1 cellular context compared by ENCODE assay signal in the genomic region with DNA sequence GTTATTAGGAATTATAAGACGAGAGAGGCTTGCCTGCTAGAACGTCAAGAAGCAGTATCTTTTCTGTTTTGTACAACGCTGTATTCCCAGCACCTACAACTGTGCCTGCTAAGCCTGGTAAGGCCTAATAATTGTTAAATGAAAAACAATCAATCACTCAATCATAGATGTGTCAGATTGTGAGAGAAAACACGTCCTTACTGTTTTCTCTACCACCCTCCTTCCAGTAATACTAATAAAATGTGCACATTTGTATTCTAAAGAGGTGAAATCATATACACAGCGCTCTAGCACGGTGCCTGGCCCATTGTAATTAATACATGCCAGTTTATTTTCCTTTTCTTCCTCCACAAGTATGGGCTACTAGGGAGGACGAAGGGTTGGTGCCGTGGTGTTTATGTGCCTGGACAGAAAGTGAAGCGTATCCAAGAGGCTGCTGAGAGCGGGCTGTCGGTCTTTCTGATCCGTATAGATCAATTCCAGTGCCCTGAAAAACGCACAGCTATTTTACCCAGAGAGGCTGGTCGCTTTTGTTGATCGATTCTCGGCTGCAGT.
TF ChIP-seq lines count a peak whose summit lies in the region.

No MANE protein-coding gene starts in this region.

TF ChIP-seq in H1, 55 proteins besides CTCF, POLR2A, EP300 and RAD21 (continued from another document):
- TF ChIP-seq SP2 (IDR thresholded peaks at IDR 0.05; ENCODE audit: low read length) (no peak), JUND (IDR thresholded peaks at IDR 0.05; ENCODE audit: low read length) (no peak), ZNF274 (IDR thresholded peaks at IDR 0.05; ENCODE audit: borderline replicate concordance, extremely low read depth, low read length) (no peak), TAF1 (IDR thresholded peaks at IDR 0.05; ENCODE audit: low read depth, low read length) (no peak), SRF (IDR thresholded peaks at IDR 0.05; ENCODE audit: low read depth, low read length) (no peak), POLR2AphosphoS5 (IDR thresholded peaks at IDR 0.05; ENCODE audit: low read depth, low read length) (no peak), POU5F1 (IDR thresholded peaks at IDR 0.05; ENCODE audit: low read depth, low read length) (no peak), TEAD4 (IDR thresholded peaks at IDR 0.05; ENCODE audit: low read depth, low read length) (no peak), BACH1 (IDR thresholded peaks at IDR 0.05; ENCODE audit: low read length) (no peak), TBP (IDR thresholded peaks at IDR 0.05; ENCODE audit: low read depth, low read length) (no peak), GABPA (IDR thresholded peaks at IDR 0.05; ENCODE audit: borderline replicate concordance, insufficient read depth, low read length) (no peak), CHD1 (IDR thresholded peaks at IDR 0.05; ENCODE audit: low read depth, low read length) (no peak), TAF7 (optimal IDR thresholded peaks at IDR 0.05; ENCODE audit: borderline replicate concordance, low read depth, low read length) (no peak), CBX5 (IDR thresholded peaks at IDR 0.05; ENCODE audit: low read depth, low read length) (no peak), NRF1 (IDR thresholded peaks at IDR 0.05; ENCODE audit: low read depth, low read length) (no peak), SP1 (IDR thresholded peaks at IDR 0.05; ENCODE audit: low read depth, low read length) (no peak), EZH2 (IDR thresholded peaks at IDR 0.05; ENCODE audit: low read depth, low read length, severe bottlenecking) (peak; percentile 66)
